Comparison of ENCODE assay signal across 10 cellular contexts in the genomic region with DNA sequence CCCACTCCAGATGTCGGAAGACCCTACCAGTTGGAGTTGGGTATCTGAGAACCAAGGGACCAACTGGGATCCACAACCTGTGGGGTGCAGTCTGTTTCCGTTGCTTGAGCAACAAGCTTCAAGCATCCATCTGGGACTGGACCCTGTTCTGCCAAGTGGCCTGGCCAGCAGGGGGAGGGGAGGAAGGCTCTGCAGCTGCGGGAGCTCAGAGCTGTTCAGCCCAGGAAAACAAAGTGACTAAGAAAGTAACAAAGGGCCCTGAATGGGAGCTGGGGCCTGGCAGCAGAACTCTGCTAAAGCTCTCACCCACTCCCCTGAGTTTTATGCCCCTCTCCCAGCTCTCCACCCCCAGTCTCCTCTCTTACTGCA. TPM values are rescaled to one million over a fixed set of nuclear protein-coding genes. Genes with fewer than 3 reads are reported as not detected.
DNase-seq lines count a peak whose midpoint lies in the region; ATAC-seq and TF ChIP-seq lines count a peak whose summit lies in the region.
"Had no signal": no experiment of that assay in that cellular context is flagged by ENCODE, and none has a peak within 500 bp of the region (broad histone marks: within the 10 kb centered on the region; RNA-seq: fewer than 3 reads in every experiment).

No MANE protein-coding gene starts in this region.

- H3F3A ChIP-seq in PC-3 (ENCODE audit: low read length, unreplicated experiment), result no peaks in the 10 kb centered on the region

- CTCF ChIA-PET in PC-3 (lab: Charles Lee), result interaction anchor here (0.6 kb wide), 1 partner anchor 18 kb away, joined by 4 read pairs; the partner anchor contains the start of gene RPAP1

- 61 to 77% methylated on average over 3 of the region's 3 CpGs for WGBS in heart right ventricle, 2 donors

- no peaks in the 10 kb centered on the region for H3K9me2 ChIP-seq in PC-3 (replicated peaks; ENCODE audit: low read length)

- H3K9ac ChIP-seq in PC-3 (ENCODE audit: low read length), result no peak overlapping the region

- intact Hi-C loops in heart right ventricle (cut with DNase I), result no loop called here
- intact Hi-C loops in PC-3 (cut with micrococcal nuclease), result no loop called here

- ATAC-seq in heart right ventricle (peak in 7 of 8 donors; percentile 28 to 49 (median 41)), PC-3 (no peak)

- H3K79me2 ChIP-seq in osteoblast (ENCODE audit: insufficient read depth, low read length) (no peaks in the 10 kb centered on the region), PC-3 (ENCODE audit: low read length) (0 out of 2 replicates have a peak, but pooled peaks cover 6% of the 10 kb centered on the region)

- H3K27ac ChIP-seq in heart right ventricle (peak overlapping the region in 2 of 10 donors; percentile 25 to 40), osteoblast (ENCODE audit: low read depth, low read length) (no peak overlapping the region), PC-3 (ENCODE audit: low read length) (no peak overlapping the region)

- no peaks in the 10 kb centered on the region for H3K27me3 ChIP-seq in BE2C
- peaks cover 0 to 16% (median 0%) of the 10 kb centered on the region in 7 donors for H3K27me3 ChIP-seq in heart right ventricle
- no peaks in the 10 kb centered on the region for H3K27me3 ChIP-seq in osteoblast (ENCODE audit: insufficient read depth, low read length)
- no peaks in the 10 kb centered on the region for H3K27me3 ChIP-seq in PC-3 (ENCODE audit: low read length)

- H2AFZ ChIP-seq in osteoblast (ENCODE audit: low read length) (no peak overlapping the region), PC-3 (ENCODE audit: low read length) (no peak overlapping the region)

- BruUV-seq in PC-3 (replicated peaks; lab: Mats Ljungman, UMichigan), result no TSS peak

- H3K9me3 ChIP-seq in BE2C (no peaks in the 10 kb centered on the region), heart right ventricle (no peaks in the 10 kb centered on the region), osteoblast (ENCODE audit: low read depth, low read length) (no peaks in the 10 kb centered on the region), PC-3 (ENCODE audit: low read length) (no peaks in the 10 kb centered on the region)

- H3K4me1 ChIP-seq in BE2C (peaks cover 43% of the 10 kb centered on the region), heart right ventricle (peaks cover 6 to 48% (median 21%) of the 10 kb centered on the region in 9 donors), osteoblast (ENCODE audit: insufficient read depth, low read length) (peaks cover 28% of the 10 kb centered on the region), PC-3 (ENCODE audit: insufficient read depth, low read length) (peaks cover 18% of the 10 kb centered on the region)

- TF ChIP-seq CTCF in BE2C (IDR thresholded peaks at IDR 0.05; ENCODE audit: low read depth, low read length) (0 out of 2 replicates have a peak, but pooled peaks have one; percentile 26), heart right ventricle (IDR thresholded peaks at IDR 0.05) (peak in 2 of 9 donors; percentile 11 to 19), osteoblast (IDR thresholded peaks at IDR 0.05; ENCODE audit: extremely low read depth, low read depth, low read length) (no peak), PC-3 (conservative IDR thresholded peaks at IDR 0.05; ENCODE audit: low read depth, low read length) (no peak)

- peaks cover 3% of the 10 kb centered on the region for H4K20me1 ChIP-seq in osteoblast (ENCODE audit: insufficient read depth, low read length)
- H4K20me1 ChIP-seq in PC-3 (ENCODE audit: low read length), result no peaks in the 10 kb centered on the region

- H3K4me3 ChIP-seq in BE2C (ENCODE audit: low read depth, low read length) (no peak overlapping the region), heart right ventricle (no peak overlapping the region), osteoblast (ENCODE audit: insufficient read depth, low read length) (no peak overlapping the region), PC-3 (ENCODE audit: low read length) (no peak overlapping the region)

- POLR2A ChIA-PET in PC-3 (lab: Charles Lee; ENCODE audit: unreplicated experiment), result interaction anchor here (0.5 kb wide), 1 partner anchor 339 kb away, joined by 3 read pairs; no protein-coding TSS in a partner anchor

- H3K4me2 ChIP-seq in osteoblast (ENCODE audit: insufficient read depth, low read length) (no peak overlapping the region), PC-3 (ENCODE audit: low read length) (no peak overlapping the region)

- peaks cover 10% of the 10 kb centered on the region for H3K36me3 ChIP-seq in BE2C
- H3K36me3 ChIP-seq in heart right ventricle, result peaks cover 0 to 5% (median 0%) of the 10 kb centered on the region in 9 donors
- H3K36me3 ChIP-seq in osteoblast (ENCODE audit: insufficient read depth, low read length), result no peaks in the 10 kb centered on the region
- H3K36me3 ChIP-seq in PC-3 (ENCODE audit: low read depth, low read length), result no peaks in the 10 kb centered on the region

- peak; percentile 51 for DNase-seq in BE2C
- peak in 55 of 58 donors; percentile 21 to 92 (median 79) for DNase-seq in anterior cingulate cortex (lab: John Stamatoyannopoulos, UW)
- peak in 1 of 2 donors; percentile 61 for DNase-seq in heart right ventricle
- DNase-seq in osteoblast (ENCODE audit: insufficient read length, low spot score, missing footprints), result peak; percentile 97
- no peak for DNase-seq in DMS114 treated with DMSO at 0.1 percent for 48 hours (lab: John Stamatoyannopoulos, UW; ENCODE audit: unreplicated experiment)
- DNase-seq in PC-3, result no peak
- no peak for DNase-seq in mucosa of gallbladder (ENCODE audit: low spot score)
- no peak for DNase-seq in SIG-M5 treated with dmso at 0.1 percent for 504 hours (lab: John Stamatoyannopoulos, UW; ENCODE audit: unreplicated experiment)
- DNase-seq: activated gamma-delta T cell treated with Interleukin-2 at 50 U/mL for 16 hours, NCI-H510A treated with DMSO at 0.1 percent for 48 hours had no signal

RNA-seq across cellular contexts. Expression of gene TYRO3, which starts 2.7 kb away (rescaled TPM):
- 116 TPM for polyA plus RNA-seq in BE2C (2012; ENCODE audit: insufficient read depth, insufficient read length, low read depth)
- total RNA-seq in heart right ventricle, result 1 to 10 TPM; 1.2 to 6.3 (median 3.2) TPM
- polyA plus RNA-seq in heart right ventricle, result 1 to 10 TPM; 2.7 to 9.6 TPM
- total RNA-seq in osteoblast, result 6.2 and 6.8 TPM in 2 replicates
- total RNA-seq in PC-3 (2014; rRNA removed), result 20.0 and 23.5 TPM in 2 replicates
- 9.1 TPM for total RNA-seq in mucosa of gallbladder

RNA-seq across cellular contexts. Expression of gene RPAP1, which starts 17.7 kb away (rescaled TPM):
- polyA plus RNA-seq in BE2C (2012; ENCODE audit: insufficient read depth, insufficient read length, low read depth), result 71.8 TPM
- total RNA-seq in heart right ventricle (10 to 100 TPM; 17.6 to 27.9 (median 24.6) TPM), osteoblast (11.9 and 13.8 TPM in 2 replicates), PC-3 (2014; rRNA removed) (28.4 and 51.1 TPM in 2 replicates), mucosa of gallbladder (38.7 TPM)
- polyA plus RNA-seq in heart right ventricle, result 10 to 100 TPM in 1 of 2 donors, 1 to 10 TPM in 1; 9.7 to 16.0 TPM

RNA-seq across cellular contexts. Expression of gene LTK, which starts 48.1 kb away (rescaled TPM):
- 3.8 TPM for polyA plus RNA-seq in BE2C (2012; ENCODE audit: insufficient read depth, insufficient read length, low read depth)
- total RNA-seq in heart right ventricle (1 to 10 TPM in 2 of 10 donors, under 1 TPM in 8; 0.11 to 1.6 (median 0.49) TPM), osteoblast (not detected in 2 replicates), PC-3 (2014; rRNA removed) (0.07 and 0.29 TPM in 2 replicates), mucosa of gallbladder (2.5 TPM)
- under 1 TPM; 0.28 to 0.95 TPM for polyA plus RNA-seq in heart right ventricle

Comparison
In these comparisons a context has a peak if more than half of its experiments do, and no peak if none do; other contexts are left out.
1. DNase-seq: peak in BE2C (single experiment), anterior cingulate cortex (55 of 58) and osteoblast (single experiment); none in DMS114 treated with DMSO at 0.1 percent for 48 hours (single experiment), PC-3 (single experiment), mucosa of gallbladder (single experiment) and SIG-M5 treated with dmso at 0.1 percent for 504 hours (single experiment).